In the genomic region with DNA sequence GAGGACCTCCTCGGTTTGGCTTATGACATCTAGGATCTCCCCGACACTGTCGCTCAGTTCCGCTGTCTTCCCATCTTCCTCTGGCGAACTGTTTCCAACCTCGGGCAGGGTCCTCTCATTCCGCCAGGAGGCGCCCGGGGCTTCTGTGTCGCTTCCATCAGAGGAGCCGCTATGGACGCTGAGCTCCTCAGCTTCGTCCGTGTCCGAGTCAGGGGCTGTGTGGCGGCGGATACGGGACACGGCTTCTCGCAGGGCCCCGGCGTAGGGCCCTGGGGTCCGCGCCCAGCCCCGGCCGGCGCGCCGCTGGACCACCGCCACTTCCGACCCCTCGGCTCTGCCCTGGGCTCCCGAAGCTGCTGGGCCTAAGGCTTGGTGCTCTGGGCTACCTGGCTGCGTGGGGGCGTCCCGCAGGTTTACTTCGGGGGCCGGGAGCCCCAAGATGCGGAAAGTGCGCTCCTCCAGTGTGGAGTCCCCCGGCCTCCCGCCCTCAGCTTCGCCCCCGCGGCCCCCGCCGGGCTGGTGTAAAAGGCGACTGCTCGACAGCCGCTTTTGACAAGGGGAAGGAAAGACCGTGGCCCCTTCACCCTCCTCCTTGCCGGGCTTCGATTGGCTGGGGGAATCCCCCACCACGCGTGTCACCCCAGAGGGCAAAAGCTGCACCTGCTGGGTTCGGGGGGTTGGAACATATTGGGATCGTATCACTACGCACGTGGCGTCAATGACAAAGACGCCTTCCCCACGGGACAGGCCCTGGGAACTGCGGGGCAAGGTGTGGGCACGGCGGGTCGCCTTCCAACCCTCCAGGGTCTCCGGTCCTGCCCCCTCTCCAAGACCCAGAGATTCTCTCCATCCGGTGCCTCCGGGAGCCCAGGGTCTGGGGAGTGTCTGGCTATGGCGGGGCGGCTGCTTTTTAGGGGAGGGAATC, we compare ENCODE assay signal across 8 cellular contexts. TPM values are rescaled to one million over a fixed set of nuclear protein-coding genes. Genes with fewer than 3 reads are reported as not detected.
DNase-seq lines count a peak whose midpoint lies in the region; ATAC-seq and TF ChIP-seq lines count a peak whose summit lies in the region.

No MANE protein-coding gene starts in this region.

- peak overlapping the region; percentile 54 for H2AK5ac ChIP-seq in neuronal stem cell (ENCODE audit: low read depth, low read length)

- H3K4me1 Mint-ChIP-seq in activated naive CD4-positive, alpha-beta T cell treated with anti-CD3 and anti-CD28 coated beads, Interleukin-2, amount 50 U/mL, for 24 hours: peaks cover 38% of the 10 kb centered on the region

- peak; percentile 70 for TF ChIP-seq CTCF in OCI-LY3 (IDR thresholded peaks at IDR 0.05; ENCODE audit: low read depth, low read length)

- H3K27ac ChIP-seq in OCI-LY3 (ENCODE audit: low read length) (peak overlapping the region; percentile 38; the same call in 1 of the 2 replicates), neuronal stem cell (replicated peaks; ENCODE audit: low read length) (no peak overlapping the region), aorta (ENCODE audit: low read depth in 1 of 2, low read length in 2 of 2) (no peak overlapping the region)

- H2BK12ac ChIP-seq in neuronal stem cell (ENCODE audit: low read length): no peak overlapping the region

- intact Hi-C loops in head of caudate nucleus (cut with DNase I) (no loop called here), aorta (cut with DNase I) (loop anchor here in 1 of 2 donors (10.0 kb wide), 1 partner anchor 142 kb away; the partner anchor contains the start of gene DDX23)

- peaks cover 43% of the 10 kb centered on the region for H3K27me3 Mint-ChIP-seq in activated naive CD4-positive, alpha-beta T cell treated with anti-CD3 and anti-CD28 coated beads, Interleukin-2, amount 50 U/mL, for 24 hours

- H3K9me3 ChIP-seq in OCI-LY3 (ENCODE audit: insufficient read depth, low read length) (no peaks in the 10 kb centered on the region), neuronal stem cell (replicated peaks in 1 of 2; ENCODE audit: control insufficient read depth in 2 of 2, insufficient read depth in 1 of 2, low read depth in 1 of 2, low read length in 2 of 2) (no peaks in the 10 kb centered on the region), aorta (ENCODE audit: control insufficient read depth, low read length) (no peaks in the 10 kb centered on the region)

- peaks cover 7% of the 10 kb centered on the region for H3K36me3 Mint-ChIP-seq in activated naive CD4-positive, alpha-beta T cell treated with anti-CD3 and anti-CD28 coated beads, Interleukin-2, amount 50 U/mL, for 24 hours

- H3K79me2 ChIP-seq in OCI-LY3 (ENCODE audit: low read length): peaks cover 25% of the 10 kb centered on the region

- H3K4me3 Mint-ChIP-seq in activated naive CD4-positive, alpha-beta T cell treated with anti-CD3 and anti-CD28 coated beads, Interleukin-2, amount 50 U/mL, for 24 hours: peak overlapping the region; percentile 67

- peaks cover 5% of the 10 kb centered on the region; the same call in 1 of the 2 replicates for H4K20me1 ChIP-seq in OCI-LY3 (ENCODE audit: insufficient read depth, low read length)

- H3K27me3 ChIP-seq in OCI-LY3 (ENCODE audit: low read depth, low read length) (no peaks in the 10 kb centered on the region), neuronal stem cell (ENCODE audit: control insufficient read depth in 3 of 3, insufficient read depth in 3 of 3, low read depth in 1 of 3, low read length in 3 of 3) (peaks cover 50 to 87% (median 54%) of the 10 kb centered on the region in 3 experiments), aorta (ENCODE audit: control insufficient read depth in 1 of 2, insufficient read depth in 2 of 2, low read length in 1 of 2) (no peaks in the 10 kb centered on the region)

- DNase-seq in Ammon's horn (ENCODE audit: low spot score) (peak; percentile 76), HCEC 1CT (peak; percentile 75), head of caudate nucleus (peak; percentile 65 to 92 (median 84)), neuronal stem cell (ENCODE audit: low spot score) (no peak), aorta (peak; percentile 85 to 93)

- H2BK15ac ChIP-seq in neuronal stem cell (ENCODE audit: low read length): peak overlapping the region; percentile 13

- H2BK5ac ChIP-seq in neuronal stem cell (ENCODE audit: low read length): no peak overlapping the region

- no peaks in the 10 kb centered on the region for H3K9me3 Mint-ChIP-seq in activated naive CD4-positive, alpha-beta T cell treated with anti-CD3 and anti-CD28 coated beads, Interleukin-2, amount 50 U/mL, for 24 hours

- H3K36me3 ChIP-seq in OCI-LY3 (replicated peaks; ENCODE audit: low read depth, low read length) (no peaks in the 10 kb centered on the region), neuronal stem cell (replicated peaks in 1 of 2; ENCODE audit: control insufficient read depth in 2 of 2, insufficient read depth in 2 of 2, low read length in 2 of 2) (peaks cover 3 to 10% of the 10 kb centered on the region in 2 donors), aorta (ENCODE audit: control insufficient read depth in 1 of 2, insufficient read depth in 2 of 2, low read length in 1 of 2) (peaks cover 0 to 4% of the 10 kb centered on the region in 2 donors)

- peak overlapping the region; percentile 90 for H3K23ac ChIP-seq in neuronal stem cell (ENCODE audit: low read depth, low read length, poor library complexity)

- H3K27ac Mint-ChIP-seq in activated naive CD4-positive, alpha-beta T cell treated with anti-CD3 and anti-CD28 coated beads, Interleukin-2, amount 50 U/mL, for 24 hours: no peak overlapping the region

- H3K4me2 ChIP-seq in OCI-LY3 (ENCODE audit: low read length): peak overlapping the region; percentile 88
- H3K4me2 ChIP-seq in neuronal stem cell (ENCODE audit: insufficient read depth, low read length, poor library complexity, severe bottlenecking): peak overlapping the region; percentile 66

- H2BK120ac ChIP-seq in neuronal stem cell (ENCODE audit: low read depth, low read length): no peak overlapping the region

- H3K4me1 ChIP-seq in OCI-LY3 (ENCODE audit: low read length) (peaks cover 25% of the 10 kb centered on the region), neuronal stem cell (ENCODE audit: control insufficient read depth in 2 of 2, insufficient read depth in 1 of 2, low read depth in 1 of 2, low read length in 2 of 2) (peaks cover 13 to 18% of the 10 kb centered on the region in 2 donors), aorta (ENCODE audit: control insufficient read depth in 1 of 2, insufficient read depth in 2 of 2, low read length in 2 of 2) (no peaks in the 10 kb centered on the region)

- ATAC-seq in aorta (ENCODE audit: low FRiP score) (peak; percentile 70), GM21717 (IDR thresholded peaks at IDR 0.05; ENCODE audit: unreplicated experiment) (no peak)

- no peak overlapping the region for H3K14ac ChIP-seq in neuronal stem cell (ENCODE audit: low read length)

- H2AFZ ChIP-seq in OCI-LY3 (ENCODE audit: low read depth, low read length) (peak overlapping the region; percentile 47; the same call in 1 of the 2 replicates), neuronal stem cell (ENCODE audit: low read length) (peak overlapping the region; percentile 99)

- H3K18ac ChIP-seq in neuronal stem cell (ENCODE audit: low read length): peak overlapping the region; percentile 80

- H3K9ac ChIP-seq in OCI-LY3 (ENCODE audit: low read length): peak overlapping the region; percentile 66
- no peak overlapping the region for H3K9ac ChIP-seq in neuronal stem cell (ENCODE audit: low read depth, low read length, poor library complexity)

- no peak overlapping the region for H4K91ac ChIP-seq in neuronal stem cell (ENCODE audit: low read depth, low read length, poor library complexity)

- no CpG with 5 or more reads among the region's 71 CpGs for WGBS in neuronal stem cell (ENCODE audit: extremely low coverage in 2 of 2, insufficient read length in 2 of 2, insufficient replicate concordance in 1 of 2), 2 donors
- WGBS in aorta, 2 donors: 18 to 21% methylated on average over 71 of the region's 71 CpGs

- H3K4me3 ChIP-seq in OCI-LY3 (ENCODE audit: low read length) (peak overlapping the region; percentile 89), neuronal stem cell (ENCODE audit: low read length in 2 of 2) (peak overlapping the region; percentile 48 to 70), aorta (ENCODE audit: low read length in 2 of 2) (no peak overlapping the region)

- no peak overlapping the region for H4K8ac ChIP-seq in neuronal stem cell (ENCODE audit: low read depth, low read length)

- H3K79me1 ChIP-seq in neuronal stem cell (ENCODE audit: low read depth, low read length): no peaks in the 10 kb centered on the region

- no peak overlapping the region for H3K4ac ChIP-seq in neuronal stem cell (ENCODE audit: low read length)

RNA-seq across cellular contexts. Expression of gene DDN, which starts 2.1 kb away (rescaled TPM):
- polyA plus RNA-seq in neuronal stem cell (2013, experiment 1 of 2): 0.10 TPM
- polyA plus RNA-seq in neuronal stem cell (2013, experiment 2 of 2): 0.07 TPM
- total RNA-seq in aorta: under 1 TPM in 1 of 2 donors, not detected in 1; 0.10 TPM
- under 1 TPM in 1 of 2 donors, not detected in 1; 0.50 TPM for polyA plus RNA-seq in aorta

RNA-seq across cellular contexts. Expression of gene WNT1, which starts 18.9 kb away (rescaled TPM):
- 0.11 TPM for polyA plus RNA-seq in neuronal stem cell (2013, experiment 1 of 2)
- polyA plus RNA-seq in neuronal stem cell (2013, experiment 2 of 2): 0.03 TPM
- total RNA-seq in aorta: not detected
- polyA plus RNA-seq in aorta: not detected

RNA-seq across cellular contexts. Expression of gene PRKAG1, which starts 21.5 kb away (rescaled TPM):
- polyA plus RNA-seq in neuronal stem cell (2013, experiment 1 of 2): 36.1 TPM
- 34.4 TPM for polyA plus RNA-seq in neuronal stem cell (2013, experiment 2 of 2)
- total RNA-seq in aorta: 10 to 100 TPM; 44.8 to 50.6 TPM
- 10 to 100 TPM; 48.0 to 57.1 TPM for polyA plus RNA-seq in aorta

RNA-seq across cellular contexts. Expression of gene WNT10B, which starts 25.5 kb away (rescaled TPM):
- polyA plus RNA-seq in neuronal stem cell (2013, experiment 1 of 2): 0.04 TPM
- not detected for polyA plus RNA-seq in neuronal stem cell (2013, experiment 2 of 2)
- 1 to 10 TPM in 1 of 2 donors, under 1 TPM in 1; 0.55 to 4.9 TPM for total RNA-seq in aorta
- polyA plus RNA-seq in aorta: not detected

RNA-seq across cellular contexts. Expression of gene ARF3, which starts 39.8 kb away (rescaled TPM):
- polyA plus RNA-seq in neuronal stem cell (2013, experiment 1 of 2): 72.0 TPM
- polyA plus RNA-seq in neuronal stem cell (2013, experiment 2 of 2): 77.4 TPM
- 100 to 1,000 TPM; 153 to 155 TPM for total RNA-seq in aorta
- 10 to 100 TPM; 65.3 to 65.5 TPM for polyA plus RNA-seq in aorta

Comparison
In these comparisons a context has a peak if more than half of its experiments do, and no peak if none do; other contexts are left out.
1. H3K4me3 ChIP-seq: peak in OCI-LY3 (single experiment) and neuronal stem cell (2 of 2); none in aorta (0 of 2).